ENCODE assay signal across 21 cellular contexts in genomic region chr3:190361791-190362190, GRCh38. TPM values are rescaled to one million over a fixed set of nuclear protein-coding genes. Genes with fewer than 3 reads are reported as not detected.
DNase-seq lines count a peak whose midpoint lies in the region; ATAC-seq and TF ChIP-seq lines count a peak whose summit lies in the region.
"Had no signal": no experiment of that assay in that cellular context is flagged by ENCODE, and none has a peak within 500 bp of the region (broad histone marks: within the 10 kb centered on the region; RNA-seq: fewer than 3 reads in every experiment).

No MANE protein-coding gene starts in this region.

- H3K9me3 ChIP-seq in HUES48 (ENCODE audit: control insufficient read depth, insufficient read depth, low read length) (no peaks in the 10 kb centered on the region), body of pancreas (no peaks in the 10 kb centered on the region), mucosa of descending colon (no peaks in the 10 kb centered on the region), upper lobe of left lung (no peaks in the 10 kb centered on the region)
- H3K9me3 ChIP-seq: Caco-2, SJCRH30 had no signal

- H3K4me3 ChIP-seq in HUES48 (ENCODE audit: low read depth, low read length) = no peak overlapping the region
- H3K4me3 ChIP-seq in body of pancreas = no peak overlapping the region
- H3K4me3 ChIP-seq in mucosa of descending colon = no peak overlapping the region
- no peak overlapping the region for H3K4me3 ChIP-seq in upper lobe of left lung
- H3K4me3 ChIP-seq: GM23248, SJCRH30 had no signal

- H3K4me1 ChIP-seq in HUES48 (ENCODE audit: control insufficient read depth, insufficient read depth, low read length) (peaks cover 24% of the 10 kb centered on the region), body of pancreas (no peaks in the 10 kb centered on the region), mucosa of descending colon (ENCODE audit: low read depth) (no peaks in the 10 kb centered on the region), upper lobe of left lung (no peaks in the 10 kb centered on the region)
- H3K4me1 ChIP-seq: Caco-2 had no signal

- TF ChIP-seq EP300 in upper lobe of left lung (IDR thresholded peaks at IDR 0.05) = no peak

- TF ChIP-seq POLR2A in body of pancreas (IDR thresholded peaks at IDR 0.05) (no peak), upper lobe of left lung (IDR thresholded peaks at IDR 0.05) (no peak)

- intact Hi-C loops in body of pancreas (cut with DNase I) (no loop called here), mucosa of descending colon (cut with DNase I, micrococcal nuclease) (no loop called here)

- 36 to 47% methylated on average over 1 of the region's 1 CpG for WGBS in body of pancreas, 2 donors
- 89 to 100% methylated on average over 1 of the region's 1 CpG for WGBS in upper lobe of left lung, 2 donors

- H3K27ac ChIP-seq in HUES48 (ENCODE audit: low read depth, low read length) (peak overlapping the region; percentile 48), body of pancreas (peak overlapping the region in 1 of 4 donors; percentile 25), upper lobe of left lung (no peak overlapping the region)
- H3K27ac ChIP-seq: GM23248, SJCRH30 had no signal

- TF ChIP-seq CTCF in body of pancreas (IDR thresholded peaks at IDR 0.05) (no peak), mucosa of descending colon (IDR thresholded peaks at IDR 0.05) (no peak), upper lobe of left lung (IDR thresholded peaks at IDR 0.05) (no peak)

- ATAC-seq in body of pancreas (peak; percentile 27), mucosa of descending colon (peak; percentile 78), GM21786 (IDR thresholded peaks at IDR 0.05; ENCODE audit: unreplicated experiment) (no peak), upper lobe of left lung (ENCODE audit: low FRiP score in 2 of 2) (no peak)

- no peak overlapping the region for H3K9ac ChIP-seq in HUES48 (ENCODE audit: low read depth, low read length)
- H3K9ac ChIP-seq: GM23248 had no signal

- peak; percentile 7 for DNase-seq in ELF-1 (ENCODE audit: low read depth, low spot score)
- peak in 1 of 4 donors; percentile 21 for DNase-seq in body of pancreas
- DNase-seq in mucosa of descending colon = no peak
- DNase-seq in CD1c-positive myeloid dendritic cell (ENCODE audit: extremely low spot score) = no peak
- DNase-seq in upper lobe of left lung = no peak
- DNase-seq: Caco-2; CD4-positive, alpha-beta memory T cell; EL; GM23248; MM.1S; NCI-H1048; NCI-H1436; NCI-H2029 treated with DMSO at 0.1 percent for 48 hours; NCI-H2171; NCI-H345; NCI-H524; SJCRH30 had no signal

- H3K27me3 ChIP-seq in HUES48 (ENCODE audit: control insufficient read depth, insufficient read depth, low read length) (no peaks in the 10 kb centered on the region), body of pancreas (no peaks in the 10 kb centered on the region), upper lobe of left lung (no peaks in the 10 kb centered on the region)
- H3K27me3 ChIP-seq: SJCRH30 had no signal

- H3K36me3 ChIP-seq in HUES48 (ENCODE audit: control insufficient read depth, insufficient read depth, low read length) (no peaks in the 10 kb centered on the region), body of pancreas (replicated peaks in 1 of 2; ENCODE audit: insufficient read depth in 1 of 2, low read depth in 2 of 2) (no peaks in the 10 kb centered on the region), mucosa of descending colon (ENCODE audit: low read depth) (no peaks in the 10 kb centered on the region), upper lobe of left lung (no peaks in the 10 kb centered on the region)
- H3K36me3 ChIP-seq: SJCRH30 had no signal

RNA-seq across cellular contexts. Expression of gene CLDN16, which starts 26.2 kb away (rescaled TPM):
- total RNA-seq in body of pancreas = 1 to 10 TPM in 1 of 2 donors, not detected in 1; 4.4 TPM
- not detected for total RNA-seq in mucosa of descending colon
- total RNA-seq in upper lobe of left lung = 1 to 10 TPM in 2 of 6 donors, under 1 TPM in 4; 0.06 to 1.7 (median 0.32) TPM
- total RNA-seq: CD4-positive, alpha-beta memory T cell; LHCN-M2; OCI-LY7; SJCRH30 had no signal

RNA-seq across cellular contexts. Expression of gene CLDN1, which starts 39.5 kb away (rescaled TPM):
- total RNA-seq in body of pancreas = 10 to 100 TPM; 33.3 to 57.9 TPM
- total RNA-seq in mucosa of descending colon = 1 to 10 TPM in 1 of 3 donors, under 1 TPM in 2; 0.57 to 4.3 (median 0.78) TPM
- 10 to 100 TPM in 3 of 6 donors, 1 to 10 TPM in 3; 2.7 to 26.8 (median 11.2) TPM for total RNA-seq in upper lobe of left lung
- total RNA-seq: CD4-positive, alpha-beta memory T cell; OCI-LY7 had no signal

Comparison
In these comparisons a context has a peak if more than half of its experiments do, and no peak if none do; other contexts are left out.
1. ATAC-seq: peak in body of pancreas (single experiment) and mucosa of descending colon (single experiment); none in GM21786 (single experiment) and upper lobe of left lung (0 of 2).